1 cellular context compared by ENCODE assay signal in genomic region chr21:36945496-36946138, GRCh38.
TF ChIP-seq lines count a peak whose summit lies in the region.

No MANE protein-coding gene starts in this region.

TF ChIP-seq in K562, 482 proteins besides CTCF, POLR2A, EP300 and RAD21 (continued from another document and continues in another):
- TF ChIP-seq FOXP4 (CRISPR knock-in tag; IDR thresholded peaks at IDR 0.05; ENCODE audit: borderline replicate concordance) (no peak), TCF3 (CRISPR knock-in tag; IDR thresholded peaks at IDR 0.05) (peak; percentile 77), BRF2 (IDR thresholded peaks at IDR 0.05; ENCODE audit: borderline replicate concordance, insufficient read depth, insufficient read length) (no peak), POLR2AphosphoS2 (IDR thresholded peaks at IDR 0.05; ENCODE audit: low read length) (no peak), NCOR1 (IDR thresholded peaks at IDR 0.05) (peak; percentile 23; the same call in 1 of the 2 replicates), NFIC (IDR thresholded peaks at IDR 0.05) (no peak), CEBPG (CRISPR knock-in tag; IDR thresholded peaks at IDR 0.05) (peak; percentile 72; the same call in 1 of the 2 replicates), CEBPG (tag; conservative IDR thresholded peaks at IDR 0.05 in 1 of 2, IDR thresholded peaks at IDR 0.05 in 1 of 2) (peak; percentile 92 to 96), PTTG1 (tag; IDR thresholded peaks at IDR 0.05; ENCODE audit: low read depth) (no peak), FOXK1 (CRISPR knock-in tag; IDR thresholded peaks at IDR 0.05; ENCODE audit: borderline replicate concordance) (no peak), BHLHE40 (IDR thresholded peaks at IDR 0.05; ENCODE audit: low read length) (no peak), MBD1 (CRISPR knock-in tag; IDR thresholded peaks at IDR 0.05) (no peak), ZNF431 (CRISPR knock-in tag; IDR thresholded peaks at IDR 0.05) (no peak), NRF1 (conservative IDR thresholded peaks at IDR 0.05 in 1 of 2, IDR thresholded peaks at IDR 0.05 in 1 of 2) (peak; percentile 14 to 31; a peak in 1 of 4 replicates), ZNF184 (CRISPR knock-in tag; IDR thresholded peaks at IDR 0.05) (no peak), YY1 (IDR thresholded peaks at IDR 0.05; ENCODE audit: borderline replicate concordance in 1 of 3, control insufficient read depth in 1 of 3, extremely low read depth in 1 of 3, insufficient read depth in 3 of 3, insufficient read length in 1 of 3, insufficient replicate concordance in 2 of 3, low read depth in 1 of 3, low read length in 2 of 3) (no peak), CTBP1 (IDR thresholded peaks at IDR 0.05; ENCODE audit: borderline replicate concordance) (peak; percentile 62; the same call in 1 of the 2 replicates), TOE1 (IDR thresholded peaks at IDR 0.05; ENCODE audit: borderline replicate concordance) (0 out of 2 replicates have a peak, but pooled peaks have one; percentile 12), TOE1 (CRISPR knock-in tag; IDR thresholded peaks at IDR 0.05; ENCODE audit: borderline replicate concordance, low read depth) (no peak), SMAD1 (IDR thresholded peaks at IDR 0.05; ENCODE audit: low read depth, low read length, partially characterized antibody) (no peak), ARNT (IDR thresholded peaks at IDR 0.05) (0 out of 4 replicates have a peak, but pooled peaks of 1 of the 2 experiments have one; percentile 26), ZNF699 (CRISPR knock-in tag; IDR thresholded peaks at IDR 0.05; ENCODE audit: insufficient replicate concordance) (no peak), ZBTB49 (CRISPR knock-in tag; IDR thresholded peaks at IDR 0.05; ENCODE audit: borderline replicate concordance) (no peak), ZNF311 (CRISPR knock-in tag; IDR thresholded peaks at IDR 0.05) (no peak), FOXJ3 (CRISPR knock-in tag; IDR thresholded peaks at IDR 0.05) (no peak), GTF2A2 (tag; IDR thresholded peaks at IDR 0.05) (no peak), SFPQ (IDR thresholded peaks at IDR 0.05; ENCODE audit: low read depth, low read length) (no peak), HDAC3 (IDR thresholded peaks at IDR 0.05; ENCODE audit: borderline replicate concordance, partially characterized antibody) (peak; percentile 25), ZNF253 (CRISPR knock-in tag; conservative IDR thresholded peaks at IDR 0.05) (no peak), YBX1 (IDR thresholded peaks at IDR 0.05) (no peak), RNF2 (IDR thresholded peaks at IDR 0.05) (no peak), TAF9B (IDR thresholded peaks at IDR 0.05; ENCODE audit: partially characterized antibody) (no peak), NCOA4 (IDR thresholded peaks at IDR 0.05; ENCODE audit: partially characterized antibody) (no peak), GATA2 (CRISPR knock-in tag; IDR thresholded peaks at IDR 0.05) (peak; percentile 31; the same call in 1 of the 2 replicates), ZBED1 (IDR thresholded peaks at IDR 0.05) (no peak), SAP30 (IDR thresholded peaks at IDR 0.05; ENCODE audit: borderline replicate concordance, insufficient read depth, low read depth, low read length, poor library complexity, severe bottlenecking) (no peak), ZNF592 (IDR thresholded peaks at IDR 0.05) (no peak), REST (CRISPR knock-in tag; IDR thresholded peaks at IDR 0.05; ENCODE audit: low read depth) (no peak), KAT2B (IDR thresholded peaks at IDR 0.05; ENCODE audit: low read depth, low read length) (no peak), GABPB1 (CRISPR knock-in tag; IDR thresholded peaks at IDR 0.05) (no peak), HNRNPK (IDR thresholded peaks at IDR 0.05; ENCODE audit: low read depth, low read length, poor library complexity, severe bottlenecking) (no peak), SOX6 (IDR thresholded peaks at IDR 0.05) (no peak; the same call in 1 of the 2 replicates), CREB5 (CRISPR knock-in tag; IDR thresholded peaks at IDR 0.05) (no peak), MTA2 (IDR thresholded peaks at IDR 0.05; ENCODE audit: low read depth) (peak; percentile 18; the same call in 1 of the 2 replicates), ESRRA (IDR thresholded peaks at IDR 0.05; ENCODE audit: borderline replicate concordance, low read depth) (no peak)
